8 cellular contexts compared by ENCODE assay signal in genomic region chr6:75526502-75527127, GRCh38. TPM values are rescaled to one million over a fixed set of nuclear protein-coding genes. Genes with fewer than 3 reads are reported as not detected.
DNase-seq lines count a peak whose midpoint lies in the region; ATAC-seq and TF ChIP-seq lines count a peak whose summit lies in the region.

No MANE protein-coding gene starts in this region.

- intact Hi-C loops in dorsolateral prefrontal cortex (cut with DNase I): loop anchor here (5.0 to 10.0 kb wide), 4 partner anchors 224 to 262 kb away; no protein-coding TSS in a partner anchor

- no peak overlapping the region for H3K27ac ChIP-seq in dorsolateral prefrontal cortex

- ATAC-seq in GM18520 (IDR thresholded peaks at IDR 0.05; ENCODE audit: unreplicated experiment) (peak; percentile 77), HG03280 (IDR thresholded peaks at IDR 0.05; ENCODE audit: unreplicated experiment) (peak; percentile 81)
- peak; percentile 81 for ATAC-seq in stimulated activated effector memory CD8-positive, alpha-beta T cell treated with anti-CD3 and anti-CD28 coated beads, Interleukin-12 subunit alpha, Interleukin-12 subunit beta, amount 100 ng/mL, for 72 hours

- H3K9me3 Mint-ChIP-seq in stimulated activated effector memory CD8-positive, alpha-beta T cell treated with anti-CD3 and anti-CD28 coated beads, Interleukin-12 subunit alpha, Interleukin-12 subunit beta, amount 100 ng/mL, for 72 hours: no peaks in the 10 kb centered on the region

- H3K4me3 ChIP-seq in dorsolateral prefrontal cortex: no peak overlapping the region

- TF ChIP-seq CTCF in AG09319 (IDR thresholded peaks at IDR 0.05; ENCODE audit: low read depth, low read length): peak; percentile 64
- TF ChIP-seq CTCF in dorsolateral prefrontal cortex (IDR thresholded peaks at IDR 0.05 in 54 of 56, conservative IDR thresholded peaks at IDR 0.05 in 2 of 56; ENCODE audit: low read depth in 1 of 56, partially characterized antibody in 56 of 56): peak; percentile 55 to 92 (median 75)

- no peak overlapping the region for H3K4me3 Mint-ChIP-seq in stimulated activated effector memory CD8-positive, alpha-beta T cell treated with anti-CD3 and anti-CD28 coated beads, Interleukin-12 subunit alpha, Interleukin-12 subunit beta, amount 100 ng/mL, for 72 hours

- H3K27ac Mint-ChIP-seq in stimulated activated effector memory CD8-positive, alpha-beta T cell treated with anti-CD3 and anti-CD28 coated beads, Interleukin-12 subunit alpha, Interleukin-12 subunit beta, amount 100 ng/mL, for 72 hours: no peak overlapping the region

- H3K27me3 ChIP-seq in dorsolateral prefrontal cortex: no peaks in the 10 kb centered on the region

- no peaks in the 10 kb centered on the region for H3K4me1 Mint-ChIP-seq in stimulated activated effector memory CD8-positive, alpha-beta T cell treated with anti-CD3 and anti-CD28 coated beads, Interleukin-12 subunit alpha, Interleukin-12 subunit beta, amount 100 ng/mL, for 72 hours

- peak; percentile 45 for DNase-seq in AG09319 (ENCODE audit: extremely low read depth, low read depth)
- peak; percentile 3 for DNase-seq in NCI-H446 treated with DMSO at 0.1 percent for 48 hours (lab: John Stamatoyannopoulos, UW)
- DNase-seq in activated CD4-positive, alpha-beta T cell treated with anti-CD3 and anti-CD28 coated beads, Interleukin-2, amount 50 U/mL, for 1 hour: peak; percentile 53
- peak in 4 of 10 donors; percentile 8 to 67 (median 30) for DNase-seq in dorsolateral prefrontal cortex
- DNase-seq in medulla oblongata (ENCODE audit: extremely low spot score): peak; percentile 75
- peak; percentile 20 to 65 for DNase-seq in stimulated activated effector memory CD8-positive, alpha-beta T cell treated with anti-CD3 and anti-CD28 coated beads, Interleukin-12 subunit alpha, Interleukin-12 subunit beta, amount 100 ng/mL, for 72 hours (ENCODE audit: low spot score in 2 of 2)

- no peaks in the 10 kb centered on the region for H3K36me3 Mint-ChIP-seq in stimulated activated effector memory CD8-positive, alpha-beta T cell treated with anti-CD3 and anti-CD28 coated beads, Interleukin-12 subunit alpha, Interleukin-12 subunit beta, amount 100 ng/mL, for 72 hours

RNA-seq across cellular contexts. Expression of gene FILIP1, which starts 33.0 kb away (rescaled TPM):
- 10 to 100 TPM in 2 of 120 experiments, 1 to 10 TPM in 118; 1.6 to 12.2 (median 5.0) TPM for total RNA-seq in dorsolateral prefrontal cortex
